Comparison of ENCODE assay signal across 9 cellular contexts in the genomic region with DNA sequence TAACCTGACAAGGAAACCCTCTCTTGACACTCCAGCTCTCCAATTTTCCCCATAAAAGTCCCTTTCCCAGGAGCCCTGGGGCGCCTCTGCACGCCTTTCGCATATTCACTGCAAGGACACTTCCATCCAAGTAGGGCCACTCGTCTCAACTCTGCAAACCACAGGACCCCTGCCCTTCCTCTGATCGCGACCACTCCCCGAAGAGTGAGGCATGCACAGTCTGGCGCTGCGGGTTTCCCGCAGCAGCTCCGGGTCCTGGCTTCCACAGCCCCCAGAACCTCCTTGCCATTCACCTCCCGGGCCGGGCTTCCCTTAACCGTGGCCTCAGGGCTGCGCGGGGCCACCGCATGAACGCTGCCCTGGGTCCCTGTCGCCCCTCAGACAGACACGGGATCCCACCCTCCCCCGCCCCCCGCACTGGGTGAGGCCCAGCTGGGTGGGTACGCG. TPM values are rescaled to one million over a fixed set of nuclear protein-coding genes. Genes with fewer than 3 reads are reported as not detected.
A peak's percentile ranks its signal among the peaks of the same experiment; 100 is the strongest.
DNase-seq lines count a peak whose midpoint lies in the region; ATAC-seq and FAIRE-seq lines count a peak whose summit lies in the region.
"Had no signal": no experiment of that assay in that cellular context is flagged by ENCODE, and none has a peak within 500 bp of the region (broad histone marks: within the 10 kb centered on the region; RNA-seq: fewer than 3 reads in every experiment).

No MANE protein-coding gene starts in this region.

- peak overlapping the region; percentile 95 for H3K4me3 Mint-ChIP-seq in dendritic cell treated with granulocyte-macrophage colony-stimulating factor and Interleukin-4, amounts not matched to agents 40 ng/mL and 50 ng/mL, for 4 days
- peak overlapping the region; percentile 88 to 97 (median 94) for H3K4me3 Mint-ChIP-seq in naive thymus-derived CD8-positive, alpha-beta T cell

- H3K27me3 Mint-ChIP-seq in dendritic cell treated with granulocyte-macrophage colony-stimulating factor and Interleukin-4, amounts not matched to agents 40 ng/mL and 50 ng/mL, for 4 days: no peaks in the 10 kb centered on the region
- H3K27me3 Mint-ChIP-seq in naive thymus-derived CD8-positive, alpha-beta T cell: no peaks in the 10 kb centered on the region

- H3K9me3 Mint-ChIP-seq in dendritic cell treated with granulocyte-macrophage colony-stimulating factor and Interleukin-4, amounts not matched to agents 40 ng/mL and 50 ng/mL, for 4 days: no peaks in the 10 kb centered on the region
- no peaks in the 10 kb centered on the region for H3K9me3 Mint-ChIP-seq in naive thymus-derived CD8-positive, alpha-beta T cell

- POLR2A ChIA-PET in naive thymus-derived CD8-positive, alpha-beta T cell (lab: Charles Lee): no interaction called here

- H3K4me1 Mint-ChIP-seq in dendritic cell treated with granulocyte-macrophage colony-stimulating factor and Interleukin-4, amounts not matched to agents 40 ng/mL and 50 ng/mL, for 4 days (ENCODE audit: low read depth): peaks cover 66% of the 10 kb centered on the region
- H3K4me1 Mint-ChIP-seq in naive thymus-derived CD8-positive, alpha-beta T cell: peaks cover 32 to 68% (median 62%) of the 10 kb centered on the region in 4 donors

- H3K4me3 ChIP-seq in Jurkat, Clone E6-1 (ENCODE audit: low read length): peak overlapping the region; percentile 94

- H3K36me3 Mint-ChIP-seq in dendritic cell treated with granulocyte-macrophage colony-stimulating factor and Interleukin-4, amounts not matched to agents 40 ng/mL and 50 ng/mL, for 4 days (ENCODE audit: low read depth): peaks cover 59% of the 10 kb centered on the region
- H3K36me3 Mint-ChIP-seq in naive thymus-derived CD8-positive, alpha-beta T cell: peaks cover 0 to 33% (median 11%) of the 10 kb centered on the region in 3 donors

- no peak for FAIRE-seq in RCC 7860 (lab: Jason Lieb, UNC)
- FAIRE-seq: A204.1 had no signal

- intact Hi-C loops in dendritic cell treated with granulocyte-macrophage colony-stimulating factor and Interleukin-4, amounts not matched to agents 40 ng/mL and 50 ng/mL, for 4 days (cut with micrococcal nuclease): loop anchor here (1.0 to 2.0 kb wide), 2 partner anchors 17 to 31 kb away; no protein-coding TSS in a partner anchor

- ATAC-seq in naive thymus-derived CD8-positive, alpha-beta T cell: peak; percentile 7 to 26

- DNase-seq in DMS 273 (lab: John Stamatoyannopoulos, UW; ENCODE audit: unreplicated experiment): peak; percentile 53
- no peak for DNase-seq in DMS 273 treated with DMSO at 0.1 percent for 48 hours (lab: John Stamatoyannopoulos, UW)
- no peak for DNase-seq in Jurkat, Clone E6-1 (ENCODE audit: low read depth, low spot score)
- DNase-seq in naive thymus-derived CD8-positive, alpha-beta T cell: peak in 2 of 10 donors; percentile 6 to 28
- no peak for DNase-seq in NCI-H526 (lab: John Stamatoyannopoulos, UW)
- DNase-seq in RCC 7860 (ENCODE audit: low spot score): no peak
- no peak for DNase-seq in iPS-NIHi7 (ENCODE audit: extremely low spot score)

- H3K27ac Mint-ChIP-seq in dendritic cell treated with granulocyte-macrophage colony-stimulating factor and Interleukin-4, amounts not matched to agents 40 ng/mL and 50 ng/mL, for 4 days: peak overlapping the region; percentile 94
- H3K27ac Mint-ChIP-seq in naive thymus-derived CD8-positive, alpha-beta T cell: peak overlapping the region; percentile 85 to 98 (median 96)

RNA-seq across cellular contexts. Expression of a gene that starts 0.4 kb away (rescaled TPM):
- polyA plus RNA-seq in Jurkat, Clone E6-1 (2012; ENCODE audit: insufficient read depth, insufficient read length): 8.1 TPM
- total RNA-seq in naive thymus-derived CD8-positive, alpha-beta T cell: 10 to 100 TPM; 26.6 to 29.8 TPM
- polyA plus RNA-seq in naive thymus-derived CD8-positive, alpha-beta T cell: 10 to 100 TPM in 1 of 3 donors, 1 to 10 TPM in 2; 3.5 to 16.4 (median 7.0) TPM

RNA-seq across cellular contexts. Expression of a gene that starts 38.2 kb away (rescaled TPM):
- polyA plus RNA-seq in Jurkat, Clone E6-1 (2012; ENCODE audit: insufficient read depth, insufficient read length): not detected
- not detected for total RNA-seq in naive thymus-derived CD8-positive, alpha-beta T cell
- polyA plus RNA-seq in naive thymus-derived CD8-positive, alpha-beta T cell: not detected
